In the genomic region with DNA sequence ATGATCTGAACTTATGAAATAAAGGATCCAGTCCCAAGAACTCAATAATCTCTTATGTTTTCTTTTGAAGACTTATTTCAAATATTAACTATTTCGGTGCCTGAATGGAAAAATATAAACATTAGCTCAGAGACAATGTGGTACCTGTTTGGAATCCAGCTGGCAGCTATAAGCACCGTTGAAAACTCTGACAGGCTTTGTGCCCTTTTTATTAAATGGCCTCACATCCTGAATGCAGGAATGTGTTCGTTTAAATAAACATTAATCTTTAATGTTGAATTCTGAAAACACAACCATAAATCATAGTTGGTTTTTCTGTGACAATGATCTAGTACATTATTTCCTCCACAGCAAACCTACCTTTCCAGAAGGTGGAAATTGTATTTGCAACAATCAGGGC, we compare ENCODE assay signal across 24 cellular contexts. TPM values are rescaled to one million over a fixed set of nuclear protein-coding genes. Genes with fewer than 3 reads are reported as not detected.
"Had no signal": no experiment of that assay in that cellular context is flagged by ENCODE, and none has a peak within 500 bp of the region (broad histone marks: within the 10 kb centered on the region; RNA-seq: fewer than 3 reads in every experiment).

No MANE protein-coding gene starts in this region.

- H3K4me3 ChIP-seq: lung, ovary, psoas muscle, right atrium auricular region, tibial artery had no signal

- H3K27ac Mint-ChIP-seq: activated CD4-positive, alpha-beta T cell treated with anti-CD3 and anti-CD28 coated beads, Interleukin-2, amount 10 ng/mL, durations not matched to agents 7 days and 5 days; activated CD8-positive, alpha-beta T cell treated with anti-CD3 and anti-CD28 coated beads for 36 hours; activated naive CD8-positive, alpha-beta T cell treated with anti-CD3 and anti-CD28 coated beads, Interleukin-2, amount 50 U/mL, for 24 hours; activated T-helper 1 cell treated with anti-CD3 and anti-CD28 coated beads, Interleukin-12 subunit alpha, Interleukin-12 subunit beta, Interleukin-2, Interleukin-4 antibody, amounts not matched to agents 30 ng/mL and 10 ng/mL and 1 ng/mL, durations not matched to agents 14 hours and 24 hours and 36 hours; dendritic cell treated with granulocyte-macrophage colony-stimulating factor and Interleukin-4, amounts not matched to agents 40 ng/mL and 50 ng/mL, for 4 days; mesothelial cell of epicardium; natural killer cell; T-helper 1 cell treated with Interleukin-12 subunit alpha and Interleukin-12 subunit beta and Interleukin-4 antibody, amounts not matched to agents 30 μg/mL and 1 μg/mL, for 36 hours had no signal

- DNase-seq: activated CD4-positive, alpha-beta T cell treated with anti-CD3 and anti-CD28 coated beads, Interleukin-2, amount 10 ng/mL, durations not matched to agents 7 days and 5 days; activated CD8-positive, alpha-beta T cell treated with anti-CD3 and anti-CD28 coated beads for 36 hours; activated gamma-delta T cell; activated naive CD4-positive, alpha-beta T cell treated with anti-CD3 and anti-CD28 coated beads, Interleukin-2, amount 50 U/mL, for 16 hours; activated naive CD8-positive, alpha-beta T cell treated with anti-CD3 and anti-CD28 coated beads, Interleukin-2, amount 50 U/mL, for 24 hours; effector CD8-positive, alpha-beta T cell; erythroblast; foreskin fibroblast; kidney; natural killer cell; ovary; psoas muscle; stimulated activated CD4-positive, alpha-beta T cell treated with anti-CD3 and anti-CD28 coated beads, Interleukin-12 subunit alpha, Interleukin-12 subunit beta, amount 100 ng/mL, for 4 hours; stimulated activated naive CD8-positive, alpha-beta T cell treated with anti-CD3 and anti-CD28 coated beads, Interleukin-15, amount 100 ng/mL, for 72 hours; T1000; tibial artery had no signal

- H3K36me3 ChIP-seq: ovary had no signal

- H3K27ac ChIP-seq: ovary, psoas muscle, right atrium auricular region, tibial artery had no signal

- H3K4me1 ChIP-seq: psoas muscle had no signal

- H3K9me3 ChIP-seq: ovary, psoas muscle, right atrium auricular region, tibial artery had no signal

- ATAC-seq: activated CD8-positive, alpha-beta T cell treated with anti-CD3 and anti-CD28 coated beads for 36 hours; activated naive CD8-positive, alpha-beta T cell treated with anti-CD3 and anti-CD28 coated beads, Interleukin-2, amount 50 U/mL, for 24 hours; left lobe of liver; natural killer cell; psoas muscle; stimulated activated naive CD8-positive, alpha-beta T cell treated with anti-CD3 and anti-CD28 coated beads, Interleukin-15, amount 100 ng/mL, for 72 hours had no signal

- H3K4me3 Mint-ChIP-seq: activated CD4-positive, alpha-beta T cell treated with anti-CD3 and anti-CD28 coated beads, Interleukin-2, amount 10 ng/mL, durations not matched to agents 7 days and 5 days; activated CD8-positive, alpha-beta T cell treated with anti-CD3 and anti-CD28 coated beads for 36 hours; activated naive CD8-positive, alpha-beta T cell treated with anti-CD3 and anti-CD28 coated beads, Interleukin-2, amount 50 U/mL, for 24 hours; activated T-helper 1 cell treated with anti-CD3 and anti-CD28 coated beads, Interleukin-12 subunit alpha, Interleukin-12 subunit beta, Interleukin-2, Interleukin-4 antibody, amounts not matched to agents 30 ng/mL and 10 ng/mL and 1 ng/mL, durations not matched to agents 14 hours and 24 hours and 36 hours; dendritic cell treated with granulocyte-macrophage colony-stimulating factor and Interleukin-4, amounts not matched to agents 40 ng/mL and 50 ng/mL, for 4 days; mesothelial cell of epicardium; natural killer cell; stimulated activated naive CD8-positive, alpha-beta T cell treated with anti-CD3 and anti-CD28 coated beads, Interleukin-15, amount 100 ng/mL, for 72 hours; T-helper 1 cell treated with Interleukin-12 subunit alpha and Interleukin-12 subunit beta and Interleukin-4 antibody, amounts not matched to agents 30 μg/mL and 1 μg/mL, for 36 hours had no signal

- H3K9me3 Mint-ChIP-seq: activated CD4-positive, alpha-beta T cell treated with anti-CD3 and anti-CD28 coated beads, Interleukin-2, amount 10 ng/mL, durations not matched to agents 7 days and 5 days; activated CD8-positive, alpha-beta T cell treated with anti-CD3 and anti-CD28 coated beads for 36 hours; activated naive CD8-positive, alpha-beta T cell treated with anti-CD3 and anti-CD28 coated beads, Interleukin-2, amount 50 U/mL, for 24 hours; activated T-helper 1 cell treated with anti-CD3 and anti-CD28 coated beads, Interleukin-12 subunit alpha, Interleukin-12 subunit beta, Interleukin-2, Interleukin-4 antibody, amounts not matched to agents 30 ng/mL and 10 ng/mL and 1 ng/mL, durations not matched to agents 14 hours and 24 hours and 36 hours; dendritic cell treated with granulocyte-macrophage colony-stimulating factor and Interleukin-4, amounts not matched to agents 40 ng/mL and 50 ng/mL, for 4 days; mesothelial cell of epicardium; natural killer cell; stimulated activated naive CD8-positive, alpha-beta T cell treated with anti-CD3 and anti-CD28 coated beads, Interleukin-15, amount 100 ng/mL, for 72 hours; T-helper 1 cell treated with Interleukin-12 subunit alpha and Interleukin-12 subunit beta and Interleukin-4 antibody, amounts not matched to agents 30 μg/mL and 1 μg/mL, for 36 hours had no signal

- H3K27me3 ChIP-seq: ovary, right atrium auricular region, tibial artery had no signal

RNA-seq across cellular contexts. Expression of a gene that starts 4.4 kb away (rescaled TPM):
- total RNA-seq: activated T-helper 1 cell treated with anti-CD3 and anti-CD28 coated beads, Interleukin-12 subunit alpha, Interleukin-12 subunit beta, Interleukin-2, Interleukin-4 antibody, amounts not matched to agents 30 ng/mL and 10 ng/mL and 1 ng/mL, durations not matched to agents 14 hours and 24 hours and 36 hours; left lobe of liver; skeletal muscle tissue had no signal
